In the genomic region with DNA sequence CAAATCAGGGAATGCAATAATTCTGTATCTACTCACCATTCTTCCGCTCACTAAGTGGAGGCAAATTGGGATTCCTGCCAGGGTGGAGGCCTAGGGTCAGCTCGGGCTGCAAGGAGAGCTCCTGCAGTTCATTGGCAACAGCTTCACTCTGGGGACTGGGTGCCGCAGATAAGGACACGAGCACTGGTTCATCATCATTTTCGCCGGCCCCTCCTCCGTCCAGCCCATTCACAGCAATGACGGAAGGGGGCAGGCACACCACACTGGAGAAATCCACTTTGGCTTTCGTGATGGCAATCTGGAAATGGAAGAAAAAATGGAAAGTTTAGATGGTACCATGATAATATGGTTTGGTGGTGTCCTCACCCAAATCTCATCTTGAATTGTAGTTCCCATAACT, we compare ENCODE assay signal across 22 cellular contexts.
"Had no signal": no experiment of that assay in that cellular context is flagged by ENCODE, and none has a peak within 500 bp of the region (broad histone marks: within the 10 kb centered on the region; RNA-seq: fewer than 3 reads in every experiment).

No MANE protein-coding gene starts in this region.

- H3K36me3 ChIP-seq: prostate gland had no signal

- H3K4me3 Mint-ChIP-seq: activated CD4-positive, alpha-beta T cell treated with anti-CD3 and anti-CD28 coated beads, Interleukin-2, amount 10 ng/mL, durations not matched to agents 7 days and 5 days; activated naive CD4-positive, alpha-beta T cell treated with anti-CD3 and anti-CD28 coated beads, Interleukin-2, amount 50 U/mL, for 24 hours; brain; endodermal cell; natural killer cell treated with Interleukin-12 subunit alpha and Interleukin-12 subunit beta and Interleukin-15 and Interleukin-18, amount 100 ng/mL, for 72 hours had no signal

- H3K27me3 ChIP-seq: left lung, spleen, suprapubic skin, upper lobe of right lung had no signal

- H3K4me3 ChIP-seq: left lung, prostate gland, spleen, suprapubic skin, upper lobe of right lung had no signal

- H3K9me3 Mint-ChIP-seq: activated naive CD4-positive, alpha-beta T cell treated with anti-CD3 and anti-CD28 coated beads, Interleukin-2, amount 50 U/mL, for 24 hours; brain had no signal

- DNase-seq: activated CD4-positive, alpha-beta T cell treated with anti-CD3 and anti-CD28 coated beads, Interleukin-2, amount 10 ng/mL, durations not matched to agents 7 days and 5 days; cerebellar nuclear complex; dermis blood vessel endothelial cell; endodermal cell; foreskin fibroblast; glutamatergic neuron; islet precursor cell; left lung; mesenchymal stem cell; occipital lobe; spleen; stimulated activated naive CD8-positive, alpha-beta T cell treated with anti-CD3 and anti-CD28 coated beads, Interleukin-15, Interleukin-2, amounts not matched to agents 100 U/mL and 50 U/mL, for 24 hours; upper lobe of right lung; WERI-Rb-1 had no signal

- H3K4me1 ChIP-seq: left lung, prostate gland, spleen, upper lobe of right lung had no signal

- ATAC-seq: esophagus mucosa; left lung; natural killer cell treated with Interleukin-12 subunit alpha and Interleukin-12 subunit beta and Interleukin-15 and Interleukin-18, amount 100 ng/mL, for 72 hours; sciatic nerve; stimulated activated naive CD8-positive, alpha-beta T cell treated with anti-CD3 and anti-CD28 coated beads, Interleukin-15, Interleukin-2, amounts not matched to agents 100 U/mL and 50 U/mL, for 24 hours; upper lobe of right lung had no signal

- H3K27ac Mint-ChIP-seq: activated CD4-positive, alpha-beta T cell treated with anti-CD3 and anti-CD28 coated beads, Interleukin-2, amount 10 ng/mL, durations not matched to agents 7 days and 5 days; activated naive CD4-positive, alpha-beta T cell treated with anti-CD3 and anti-CD28 coated beads, Interleukin-2, amount 50 U/mL, for 24 hours; activated T-helper 2 cell treated with anti-CD3 and anti-CD28 coated beads, Interferon-gamma antibody, Interleukin-2, Interleukin-4, amounts not matched to agents 10 μg/mL and 5 μg/mL and 100 μg/mL, durations not matched to agents 14 hours and 24 hours and 36 hours; endodermal cell; natural killer cell treated with Interleukin-12 subunit alpha and Interleukin-12 subunit beta and Interleukin-15 and Interleukin-18, amount 100 ng/mL, for 72 hours had no signal

- H3K27me3 Mint-ChIP-seq: activated CD4-positive, alpha-beta T cell treated with anti-CD3 and anti-CD28 coated beads, Interleukin-2, amount 10 ng/mL, durations not matched to agents 7 days and 5 days; activated naive CD4-positive, alpha-beta T cell treated with anti-CD3 and anti-CD28 coated beads, Interleukin-2, amount 50 U/mL, for 24 hours; natural killer cell treated with Interleukin-12 subunit alpha and Interleukin-12 subunit beta and Interleukin-15 and Interleukin-18, amount 100 ng/mL, for 72 hours had no signal

- H3K27ac ChIP-seq: left lung, prostate gland, spleen, suprapubic skin, upper lobe of right lung, WERI-Rb-1 had no signal
